Comparison of ENCODE assay signal across 15 cellular contexts in the genomic region with DNA sequence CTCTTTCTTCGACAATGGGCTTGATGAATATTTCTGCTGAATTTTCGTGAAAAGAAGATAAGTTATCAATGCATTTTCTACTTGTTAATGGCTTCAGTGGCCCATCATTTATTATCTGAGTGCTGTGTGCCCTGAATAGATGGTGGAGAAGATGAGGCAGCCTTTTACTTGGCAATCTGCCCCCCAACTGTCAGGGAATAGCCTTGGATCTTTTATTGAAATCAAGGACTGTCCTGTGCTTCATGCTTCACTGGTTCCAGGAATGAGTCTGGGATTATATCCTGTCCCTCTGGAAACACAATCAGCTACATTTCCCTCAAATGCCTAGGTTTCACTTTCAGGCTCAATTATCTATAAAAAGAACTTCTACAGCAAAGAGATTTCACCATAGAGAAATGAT.
DNase-seq lines count a peak whose midpoint lies in the region; ATAC-seq and TF ChIP-seq lines count a peak whose summit lies in the region.
"Had no signal": no experiment of that assay in that cellular context is flagged by ENCODE, and none has a peak within 500 bp of the region (broad histone marks: within the 10 kb centered on the region; RNA-seq: fewer than 3 reads in every experiment).

No MANE protein-coding gene starts in this region.

- CTCF ChIA-PET in mammary epithelial cell (lab: Charles Lee; ENCODE audit: low non-redundant PET): no interaction called here
- CTCF ChIA-PET in CD8-positive, alpha-beta T cell (lab: Charles Lee): no interaction called here

- intact Hi-C loops in mammary epithelial cell (cut with micrococcal nuclease): no loop called here
- intact Hi-C loops in CD8-positive, alpha-beta T cell (cut with DNase I, micrococcal nuclease): no loop called here

- H3K9ac ChIP-seq in endocrine pancreas (ENCODE audit: control insufficient read depth, insufficient read depth, low read length) (no peak overlapping the region), mammary epithelial cell (ENCODE audit: insufficient read depth, low read length) (no peak overlapping the region)

- H3K9me3 ChIP-seq in BE2C (no peaks in the 10 kb centered on the region), endocrine pancreas (ENCODE audit: control insufficient read depth, low read length) (no peaks in the 10 kb centered on the region), mammary epithelial cell (replicated peaks; ENCODE audit: insufficient read depth, low read length) (no peaks in the 10 kb centered on the region)
- H3K9me3 ChIP-seq in CD8-positive, alpha-beta T cell (ENCODE audit: low read length): no peaks in the 10 kb centered on the region

- no peaks in the 10 kb centered on the region for H3K36me3 Mint-ChIP-seq in stimulated activated naive B cell treated with anti-CD40 and anti-IgM and Interleukin-4, amounts not matched to agents 10 μg/mL and 1 μg/mL and 100 μg/mL, for 72 hours
- no peaks in the 10 kb centered on the region for H3K36me3 Mint-ChIP-seq in CD8-positive, alpha-beta T cell
- H3K36me3 Mint-ChIP-seq: CD8-positive, alpha-beta memory T cell; IgD-negative memory B cell had no signal

- no peak overlapping the region for H3K27ac ChIP-seq in mammary epithelial cell (ENCODE audit: insufficient read depth, low read depth, low read length)
- no peak overlapping the region for H3K27ac ChIP-seq in CD8-positive, alpha-beta T cell (ENCODE audit: low read depth, low read length)

- in situ Hi-C loops in mammary epithelial cell (cut with MboI; ENCODE audit: low sequenced_read_pairs in 2 of 2): no loop called here

- TF ChIP-seq CTCF in BE2C (IDR thresholded peaks at IDR 0.05; ENCODE audit: low read depth, low read length) (no peak), mammary epithelial cell (conservative IDR thresholded peaks at IDR 0.05 in 1 of 2, IDR thresholded peaks at IDR 0.05 in 1 of 2; ENCODE audit: extremely low read depth in 1 of 2, insufficient read depth in 1 of 2, low read depth in 1 of 2, low read length in 2 of 2) (no peak)
- TF ChIP-seq CTCF in CD8-positive, alpha-beta T cell (IDR thresholded peaks at IDR 0.05): no peak

- H3K79me2 ChIP-seq in mammary epithelial cell (ENCODE audit: insufficient read depth, low read length): no peaks in the 10 kb centered on the region

- peaks cover 14% of the 10 kb centered on the region for H3K4me1 ChIP-seq in BE2C
- peaks cover 17% of the 10 kb centered on the region for H3K4me1 ChIP-seq in endocrine pancreas (ENCODE audit: control insufficient read depth, insufficient read depth, low read length)
- no peaks in the 10 kb centered on the region for H3K4me1 ChIP-seq in mammary epithelial cell (ENCODE audit: insufficient read depth, low read length)
- H3K4me1 ChIP-seq in CD8-positive, alpha-beta T cell (ENCODE audit: insufficient read depth, low read length): no peaks in the 10 kb centered on the region

- DNase-seq in BE2C (peak; percentile 86), NCI-H1092 (lab: John Stamatoyannopoulos, UW) (peak; percentile 19), NCI-H345 treated with DMSO at 0.1 percent for 48 hours (lab: John Stamatoyannopoulos, UW; ENCODE audit: unreplicated experiment) (peak; percentile 36), mammary epithelial cell (no peak), kidney glomerular epithelial cell (lab: John Stamatoyannopoulos, UW) (no peak)
- no peak for DNase-seq in stimulated activated naive B cell treated with anti-CD40 and anti-IgM and Interleukin-4, amounts not matched to agents 10 μg/mL and 1 μg/mL and 100 μg/mL, for 72 hours
- DNase-seq in CD8-positive, alpha-beta T cell: no peak
- DNase-seq: CD8-positive, alpha-beta memory T cell; HCEC 1CT; MV-4-11; NCI-H1694 treated with DMSO at 0.1 percent for 48 hours; NCI-H2227 treated with DMSO at 0.1 percent for 48 hours had no signal

- H3K4me3 ChIP-seq in BE2C (ENCODE audit: low read depth, low read length): peak overlapping the region; percentile 32
- peak overlapping the region; percentile 38 for H3K4me3 ChIP-seq in endocrine pancreas (ENCODE audit: control insufficient read depth, insufficient read depth, low read length)
- no peak overlapping the region for H3K4me3 ChIP-seq in mammary epithelial cell (replicated peaks in 1 of 3; ENCODE audit: insufficient read depth in 1 of 3, low read depth in 2 of 3, low read length in 3 of 3)
- H3K4me3 ChIP-seq in CD8-positive, alpha-beta T cell (ENCODE audit: low read depth, low read length): no peak overlapping the region

- no peak overlapping the region for H3K4me3 Mint-ChIP-seq in stimulated activated naive B cell treated with anti-CD40 and anti-IgM and Interleukin-4, amounts not matched to agents 10 μg/mL and 1 μg/mL and 100 μg/mL, for 72 hours
- no peak overlapping the region for H3K4me3 Mint-ChIP-seq in CD8-positive, alpha-beta T cell
- H3K4me3 Mint-ChIP-seq: B cell; CD8-positive, alpha-beta memory T cell; IgD-negative memory B cell had no signal

- H3K27me3 Mint-ChIP-seq in stimulated activated naive B cell treated with anti-CD40 and anti-IgM and Interleukin-4, amounts not matched to agents 10 μg/mL and 1 μg/mL and 100 μg/mL, for 72 hours: peaks cover 3 to 11% of the 10 kb centered on the region in 2 donors
- peaks cover 25% of the 10 kb centered on the region for H3K27me3 Mint-ChIP-seq in CD8-positive, alpha-beta T cell (ENCODE audit: low read depth)

- H3K9me3 Mint-ChIP-seq in stimulated activated naive B cell treated with anti-CD40 and anti-IgM and Interleukin-4, amounts not matched to agents 10 μg/mL and 1 μg/mL and 100 μg/mL, for 72 hours: no peaks in the 10 kb centered on the region
- peaks cover 3% of the 10 kb centered on the region for H3K9me3 Mint-ChIP-seq in CD8-positive, alpha-beta T cell
- H3K9me3 Mint-ChIP-seq: IgD-negative memory B cell had no signal

- H3K27ac Mint-ChIP-seq in stimulated activated naive B cell treated with anti-CD40 and anti-IgM and Interleukin-4, amounts not matched to agents 10 μg/mL and 1 μg/mL and 100 μg/mL, for 72 hours: no peak overlapping the region
- no peak overlapping the region for H3K27ac Mint-ChIP-seq in CD8-positive, alpha-beta T cell
- H3K27ac Mint-ChIP-seq: B cell; CD8-positive, alpha-beta memory T cell; IgD-negative memory B cell had no signal

- no peak overlapping the region for H2AFZ ChIP-seq in mammary epithelial cell (ENCODE audit: low read depth, low read length)

- no peak overlapping the region for H3K4me2 ChIP-seq in mammary epithelial cell (ENCODE audit: insufficient read depth, low read depth, low read length)

- H3K4me1 Mint-ChIP-seq in stimulated activated naive B cell treated with anti-CD40 and anti-IgM and Interleukin-4, amounts not matched to agents 10 μg/mL and 1 μg/mL and 100 μg/mL, for 72 hours: no peaks in the 10 kb centered on the region
- H3K4me1 Mint-ChIP-seq in CD8-positive, alpha-beta T cell (ENCODE audit: low read depth): no peaks in the 10 kb centered on the region
- H3K4me1 Mint-ChIP-seq: B cell; CD8-positive, alpha-beta memory T cell; IgD-negative memory B cell had no signal

- H3K27me3 ChIP-seq in BE2C (no peaks in the 10 kb centered on the region), endocrine pancreas (ENCODE audit: control insufficient read depth, insufficient read depth, low read length) (no peaks in the 10 kb centered on the region), mammary epithelial cell (ENCODE audit: insufficient read depth, low read length) (no peaks in the 10 kb centered on the region)
- no peaks in the 10 kb centered on the region for H3K27me3 ChIP-seq in CD8-positive, alpha-beta T cell (ENCODE audit: insufficient read depth, low read length)

- BruUV-seq in mammary epithelial cell (replicated peaks; lab: Mats Ljungman, UMichigan): no TSS peak

- no peaks in the 10 kb centered on the region for H4K20me1 ChIP-seq in mammary epithelial cell (ENCODE audit: insufficient read depth, low read length)

- H3K36me3 ChIP-seq in BE2C (no peaks in the 10 kb centered on the region), endocrine pancreas (ENCODE audit: control insufficient read depth, insufficient read depth, low read length) (no peaks in the 10 kb centered on the region), mammary epithelial cell (ENCODE audit: insufficient read depth, low read length) (no peaks in the 10 kb centered on the region)
- H3K36me3 ChIP-seq in CD8-positive, alpha-beta T cell (ENCODE audit: insufficient read depth, low read length): no peaks in the 10 kb centered on the region

- WGBS in mammary epithelial cell (ENCODE audit: low coverage, missing lambda C conversion rate): 38% methylated on average over 2 of the region's 2 CpGs

- POLR2A ChIA-PET in CD8-positive, alpha-beta T cell (lab: Charles Lee): no interaction called here

- dilution Hi-C loops in mammary epithelial cell (cut with HindIII; ENCODE audit: low sequenced_read_pairs): no loop called here

- no peak for ATAC-seq in stimulated activated naive B cell treated with anti-CD40 and anti-IgM and Interleukin-4, amounts not matched to agents 10 μg/mL and 1 μg/mL and 100 μg/mL, for 72 hours (replicated peaks)
- no peak for ATAC-seq in CD8-positive, alpha-beta T cell

Comparison
In these comparisons a context has a peak if more than half of its experiments do, and no peak if none do; other contexts are left out.
1. DNase-seq: peak in BE2C (single experiment), NCI-H1092 (single experiment) and NCI-H345 treated with DMSO at 0.1 percent for 48 hours (single experiment); none in stimulated activated naive B cell treated with anti-CD40 and anti-IgM and Interleukin-4, amounts not matched to agents 10 μg/mL and 1 μg/mL and 100 μg/mL, for 72 hours (single experiment), mammary epithelial cell (single experiment), kidney glomerular epithelial cell (single experiment) and CD8-positive, alpha-beta T cell (0 of 7).
2. H3K4me3 ChIP-seq: peak in BE2C (single experiment) and endocrine pancreas (single experiment); none in mammary epithelial cell (0 of 3) and CD8-positive, alpha-beta T cell (single experiment).